18 cellular contexts compared by ENCODE assay signal in genomic region chr17:19539841-19540311, GRCh38. TPM values are rescaled to one million over a fixed set of nuclear protein-coding genes. Genes with fewer than 3 reads are reported as not detected.
"Had no signal": no experiment of that assay in that cellular context is flagged by ENCODE, and none has a peak within 500 bp of the region (broad histone marks: within the 10 kb centered on the region; RNA-seq: fewer than 3 reads in every experiment).

No MANE protein-coding gene starts in this region.

- H3K36me3 ChIP-seq: esophagus muscularis mucosa, heart right ventricle, sigmoid colon had no signal

- H3K4me1 Mint-ChIP-seq: activated CD4-positive, alpha-beta T cell treated with anti-CD3 and anti-CD28 coated beads, Interleukin-2, amount 10 ng/mL, durations not matched to agents 24 days and 14 days had no signal

- H3K27me3 ChIP-seq: body of pancreas had no signal

- H3K27ac Mint-ChIP-seq: activated CD4-positive, alpha-beta T cell treated with anti-CD3 and anti-CD28 coated beads, Interleukin-2, amount 10 ng/mL, durations not matched to agents 24 days and 14 days; activated CD8-positive, alpha-beta T cell treated with anti-CD3 and anti-CD28 coated beads, Interleukin-2, amount 10 ng/mL, durations not matched to agents 7 days and 5 days; activated naive CD8-positive, alpha-beta T cell treated with anti-CD3 and anti-CD28 coated beads, Interleukin-2, amount 10 ng/mL, durations not matched to agents 7 days and 5 days; activated T-cell treated with anti-CD3 and anti-CD28 coated beads, Interleukin-2, amount 50 U/mL, for 24 hours; activated T-helper 2 cell treated with anti-CD3 and anti-CD28 coated beads, Interferon-gamma antibody, Interleukin-2, Interleukin-4, amounts not matched to agents 10 μg/mL and 5 μg/mL and 100 μg/mL, durations not matched to agents 14 hours and 24 hours and 36 hours; progenitor cell of endocrine pancreas; stimulated activated naive B cell treated with anti-CD40 and anti-IgM and Interleukin-4, amounts not matched to agents 10 μg/mL and 1 μg/mL and 100 μg/mL, for 72 hours had no signal

- H3K4me3 Mint-ChIP-seq: activated CD4-positive, alpha-beta T cell treated with anti-CD3 and anti-CD28 coated beads, Interleukin-2, amount 10 ng/mL, durations not matched to agents 24 days and 14 days; activated CD8-positive, alpha-beta T cell treated with anti-CD3 and anti-CD28 coated beads, Interleukin-2, amount 10 ng/mL, durations not matched to agents 7 days and 5 days; activated naive CD8-positive, alpha-beta T cell treated with anti-CD3 and anti-CD28 coated beads, Interleukin-2, amount 10 ng/mL, durations not matched to agents 7 days and 5 days; activated T-cell treated with anti-CD3 and anti-CD28 coated beads, Interleukin-2, amount 50 U/mL, for 24 hours; stimulated activated naive B cell treated with anti-CD40 and anti-IgM and Interleukin-4, amounts not matched to agents 10 μg/mL and 1 μg/mL and 100 μg/mL, for 72 hours had no signal

- H3K4me3 ChIP-seq: body of pancreas, esophagus muscularis mucosa, heart right ventricle, sigmoid colon had no signal

- H3K27ac ChIP-seq: esophagus muscularis mucosa, heart right ventricle, sigmoid colon had no signal

- H3K9me3 Mint-ChIP-seq: activated CD4-positive, alpha-beta T cell treated with anti-CD3 and anti-CD28 coated beads, Interleukin-2, amount 10 ng/mL, durations not matched to agents 24 days and 14 days; activated naive CD8-positive, alpha-beta T cell treated with anti-CD3 and anti-CD28 coated beads, Interleukin-2, amount 10 ng/mL, durations not matched to agents 7 days and 5 days; activated T-cell treated with anti-CD3 and anti-CD28 coated beads, Interleukin-2, amount 50 U/mL, for 24 hours; activated T-helper 2 cell treated with anti-CD3 and anti-CD28 coated beads, Interferon-gamma antibody, Interleukin-2, Interleukin-4, amounts not matched to agents 10 μg/mL and 5 μg/mL and 100 μg/mL, durations not matched to agents 14 hours and 24 hours and 36 hours; stimulated activated naive B cell treated with anti-CD40 and anti-IgM and Interleukin-4, amounts not matched to agents 10 μg/mL and 1 μg/mL and 100 μg/mL, for 72 hours had no signal

- DNase-seq: activated CD4-positive, alpha-beta T cell treated with anti-CD3 and anti-CD28 coated beads, Interleukin-2, amount 10 ng/mL, durations not matched to agents 24 days and 14 days; activated CD8-positive, alpha-beta T cell treated with anti-CD3 and anti-CD28 coated beads, Interleukin-2, amount 10 ng/mL, durations not matched to agents 7 days and 5 days; activated naive CD4-positive, alpha-beta T cell treated with Interleukin-2 at 50 U/mL for 16 hours; activated naive CD8-positive, alpha-beta T cell treated with anti-CD3 and anti-CD28 coated beads, Interleukin-2, amount 10 ng/mL, durations not matched to agents 7 days and 5 days; activated T-cell treated with anti-CD3 and anti-CD28 coated beads, Interleukin-2, amount 50 U/mL, for 24 hours; body of pancreas; central memory CD4-positive, alpha-beta T cell; cortex of kidney; effector CD4-positive, alpha-beta T cell; heart right ventricle; sigmoid colon; stimulated activated naive B cell treated with anti-CD40 and anti-IgM and Interleukin-4, amounts not matched to agents 10 μg/mL and 1 μg/mL and 100 μg/mL, for 72 hours; T-helper 1 cell; T-helper 9 cell had no signal

- H3K36me3 Mint-ChIP-seq: activated naive CD8-positive, alpha-beta T cell treated with anti-CD3 and anti-CD28 coated beads, Interleukin-2, amount 10 ng/mL, durations not matched to agents 7 days and 5 days; stimulated activated naive B cell treated with anti-CD40 and anti-IgM and Interleukin-4, amounts not matched to agents 10 μg/mL and 1 μg/mL and 100 μg/mL, for 72 hours had no signal

- ATAC-seq: activated CD8-positive, alpha-beta T cell treated with anti-CD3 and anti-CD28 coated beads, Interleukin-2, amount 10 ng/mL, durations not matched to agents 7 days and 5 days; body of pancreas; stimulated activated naive B cell treated with anti-CD40 and anti-IgM and Interleukin-4, amounts not matched to agents 10 μg/mL and 1 μg/mL and 100 μg/mL, for 72 hours had no signal

- H3K9me3 ChIP-seq: body of pancreas, esophagus muscularis mucosa, heart right ventricle, sigmoid colon had no signal

RNA-seq across cellular contexts. Expression of gene SLC47A1, which starts 6.2 kb away (rescaled TPM):
- total RNA-seq: activated CD4-positive, alpha-beta T cell treated with anti-CD3 and anti-CD28 coated beads, Interleukin-2, amount 10 ng/mL, durations not matched to agents 24 days and 14 days; activated CD8-positive, alpha-beta T cell treated with anti-CD3 and anti-CD28 coated beads, Interleukin-2, amount 10 ng/mL, durations not matched to agents 7 days and 5 days; activated naive CD8-positive, alpha-beta T cell treated with anti-CD3 and anti-CD28 coated beads, Interleukin-2, amount 10 ng/mL, durations not matched to agents 7 days and 5 days; body of pancreas had no signal
- polyA plus RNA-seq: neural cell had no signal
